ENCODE assay signal across 1 cellular context in genomic region chr3:159988617-159989251, GRCh38.
A peak's percentile ranks its signal among the peaks of the same experiment; 100 is the strongest.
TF ChIP-seq lines count a peak whose summit lies in the region.

Gene IL12A, plus strand, starts transcription at chr3:159988835.

TF ChIP-seq in HepG2, 621 proteins besides CTCF, POLR2A, EP300 and RAD21 (continued from another document and continues in another):
- TF ChIP-seq ZBTB10 (CRISPR knock-in tag; IDR thresholded peaks at IDR 0.05; ENCODE audit: borderline replicate concordance) (peak; percentile 66), ZNF615 (CRISPR knock-in tag; IDR thresholded peaks at IDR 0.05; ENCODE audit: borderline replicate concordance) (no peak), ZNF556 (CRISPR knock-in tag; IDR thresholded peaks at IDR 0.05; ENCODE audit: borderline replicate concordance) (0 out of 2 replicates have a peak, but pooled peaks have one; percentile 34), ZNF138 (CRISPR knock-in tag; IDR thresholded peaks at IDR 0.05; ENCODE audit: low read depth) (0 out of 2 replicates have a peak, but pooled peaks have one; percentile 28), ARHGAP35 (CRISPR knock-in tag; IDR thresholded peaks at IDR 0.05; ENCODE audit: borderline replicate concordance) (0 out of 2 replicates have a peak, but pooled peaks have one; percentile 35), CBFB (CRISPR knock-in tag; IDR thresholded peaks at IDR 0.05) (0 out of 2 replicates have a peak, but pooled peaks have one; percentile 44), HMG20A (CRISPR knock-in tag; IDR thresholded peaks at IDR 0.05; ENCODE audit: borderline replicate concordance) (peak; percentile 31; the same call in 1 of the 2 replicates), ZNF704 (CRISPR knock-in tag; IDR thresholded peaks at IDR 0.05; ENCODE audit: borderline replicate concordance) (peak; percentile 48; the same call in 1 of the 2 replicates), ZFP91 (CRISPR knock-in tag; IDR thresholded peaks at IDR 0.05; ENCODE audit: borderline replicate concordance) (peak; percentile 30; the same call in 1 of the 2 replicates), IRF2 (CRISPR knock-in tag; IDR thresholded peaks at IDR 0.05) (0 out of 2 replicates have a peak, but pooled peaks have one; percentile 29), CBX5 (CRISPR knock-in tag; IDR thresholded peaks at IDR 0.05; ENCODE audit: borderline replicate concordance) (peak; percentile 52; the same call in 1 of the 2 replicates), DNMT1 (CRISPR knock-in tag; IDR thresholded peaks at IDR 0.05) (0 out of 2 replicates have a peak, but pooled peaks have one; percentile 46), ZNF670 (CRISPR knock-in tag; IDR thresholded peaks at IDR 0.05; ENCODE audit: borderline replicate concordance) (0 out of 2 replicates have a peak, but pooled peaks have one; percentile 27), DMTF1 (CRISPR knock-in tag; IDR thresholded peaks at IDR 0.05) (no peak), ZNF644 (CRISPR knock-in tag; IDR thresholded peaks at IDR 0.05; ENCODE audit: low read depth) (0 out of 2 replicates have a peak, but pooled peaks have one; percentile 36), ZNF496 (CRISPR knock-in tag; IDR thresholded peaks at IDR 0.05; ENCODE audit: insufficient replicate concordance) (no peak), HOXA5 (CRISPR knock-in tag; IDR thresholded peaks at IDR 0.05) (no peak), CCAR2 (optimal IDR thresholded peaks at IDR 0.05; ENCODE audit: low read depth, low read length) (no peak), ZNF788 (CRISPR knock-in tag; IDR thresholded peaks at IDR 0.05; ENCODE audit: borderline replicate concordance) (peak; percentile 22; the same call in 1 of the 2 replicates), HNF1A (IDR thresholded peaks at IDR 0.05; ENCODE audit: low read depth) (no peak), HNF1A (CRISPR knock-in tag; IDR thresholded peaks at IDR 0.05; ENCODE audit: borderline replicate concordance) (0 out of 2 replicates have a peak, but pooled peaks have one; percentile 48), KLF6 (CRISPR knock-in tag; IDR thresholded peaks at IDR 0.05) (peak; percentile 45; the same call in 1 of the 2 replicates), HIVEP1 (CRISPR knock-in tag; IDR thresholded peaks at IDR 0.05) (0 out of 2 replicates have a peak, but pooled peaks have one; percentile 21), TAF1 (CRISPR knock-in tag; IDR thresholded peaks at IDR 0.05) (peak; percentile 17; the same call in 1 of the 2 replicates), HDAC1 (CRISPR knock-in tag; IDR thresholded peaks at IDR 0.05) (peak; percentile 46), ZNF687 (CRISPR knock-in tag; IDR thresholded peaks at IDR 0.05) (peak; percentile 75), NONO (IDR thresholded peaks at IDR 0.05) (no peak), NONO (CRISPR knock-in tag; conservative IDR thresholded peaks at IDR 0.05) (peak; percentile 61; the same call in 1 of the 2 replicates), DZIP1 (CRISPR knock-in tag; IDR thresholded peaks at IDR 0.05) (0 out of 2 replicates have a peak, but pooled peaks have one; percentile 34), MAX (IDR thresholded peaks at IDR 0.05) (no peak; the same call in 1 of the 2 replicates), ZNF543 (CRISPR knock-in tag; IDR thresholded peaks at IDR 0.05) (peak; percentile 53; the same call in 1 of the 2 replicates), ZFX (CRISPR knock-in tag; IDR thresholded peaks at IDR 0.05; ENCODE audit: low read depth) (peak; percentile 69), THAP7 (CRISPR knock-in tag; IDR thresholded peaks at IDR 0.05) (no peak), ZNF20 (CRISPR knock-in tag; IDR thresholded peaks at IDR 0.05) (0 out of 2 replicates have a peak, but pooled peaks have one; percentile 56)
